Comparison of ENCODE assay signal across 8 cellular contexts in genomic region chr1:200737647-200738296, GRCh38. TPM values are rescaled to one million over a fixed set of nuclear protein-coding genes. Genes with fewer than 3 reads are reported as not detected.
DNase-seq lines count a peak whose midpoint lies in the region; ATAC-seq and TF ChIP-seq lines count a peak whose summit lies in the region.

No MANE protein-coding gene starts in this region.

- no peaks in the 10 kb centered on the region for H3K27me3 ChIP-seq in right atrium auricular region
- no peaks in the 10 kb centered on the region for H3K27me3 ChIP-seq in adrenal gland
- H3K27me3 ChIP-seq in vagina = no peaks in the 10 kb centered on the region

- 77 to 87% (median 85%) methylated on average over 8 of the region's 8 CpGs for WGBS in adrenal gland, 4 donors
- WGBS in mesodermal cell (ENCODE audit: insufficient coverage in 2 of 2), 2 experiments = 89 to 95% methylated on average over 4 to 5 of the region's 8 CpGs

- DNase-seq in right atrium auricular region (ENCODE audit: low spot score) (no peak), cardiac septum (ENCODE audit: low spot score) (no peak), adrenal gland (no peak), vagina (ENCODE audit: extremely low spot score in 2 of 2) (no peak), NCI-H187 treated with DMSO at 0.1 percent for 48 hours (lab: John Stamatoyannopoulos, UW) (no peak), hypothalamus (lab: John Stamatoyannopoulos, UW) (no peak)

- H3K36me3 ChIP-seq in right atrium auricular region (no peaks in the 10 kb centered on the region), adrenal gland (replicated peaks in 1 of 2) (no peaks in the 10 kb centered on the region), mesodermal cell (ENCODE audit: control insufficient read depth, insufficient read depth, low read length) (peaks cover 8% of the 10 kb centered on the region), vagina (no peaks in the 10 kb centered on the region)

- intact Hi-C loops in cardiac septum (cut with DNase I) (loop anchor here (5.0 kb wide), 3 partner anchors 40 to 115 kb away; partner anchors contain the start of gene KIF14), adrenal gland (cut with DNase I) (loop anchor here in 1 of 2 donors (2.0 to 10.0 kb wide), 2 partner anchors 67 to 113 kb away; partner anchors contain the start of gene KIF14), vagina (cut with DNase I) (loop anchor here (2.0 kb wide), 1 partner anchor 67 kb away; no protein-coding TSS in a partner anchor)

- H3K4me1 ChIP-seq in right atrium auricular region (peaks cover 0 to 28% of the 10 kb centered on the region in 2 donors), adrenal gland (replicated peaks in 1 of 2) (peaks cover 23 to 34% of the 10 kb centered on the region in 2 donors), mesodermal cell (ENCODE audit: control insufficient read depth, insufficient read depth, low read length, poor library complexity, severe bottlenecking) (peaks cover 11% of the 10 kb centered on the region), vagina (peaks cover 30% of the 10 kb centered on the region)

- no peaks in the 10 kb centered on the region for H3K9me3 ChIP-seq in right atrium auricular region
- H3K9me3 ChIP-seq in adrenal gland (replicated peaks in 1 of 3) = no peaks in the 10 kb centered on the region
- no peaks in the 10 kb centered on the region for H3K9me3 ChIP-seq in mesodermal cell (ENCODE audit: control insufficient read depth, low read length)
- no peaks in the 10 kb centered on the region for H3K9me3 ChIP-seq in vagina

- H3K4me3 ChIP-seq in right atrium auricular region (peak overlapping the region in 1 of 2 donors; percentile 96), adrenal gland (peak overlapping the region in 1 of 4 donors; percentile 95), mesodermal cell (ENCODE audit: extremely low read depth, insufficient read depth, low read length, poor library complexity, severe bottlenecking) (peak overlapping the region; percentile 25), vagina (peak overlapping the region in 1 of 2 donors; percentile 92)

- TF ChIP-seq POLR2A in adrenal gland (IDR thresholded peaks at IDR 0.05) = no peak
- TF ChIP-seq POLR2A in vagina (IDR thresholded peaks at IDR 0.05) = no peak

- no peak for TF ChIP-seq CTCF in right atrium auricular region (IDR thresholded peaks at IDR 0.05)
- TF ChIP-seq CTCF in adrenal gland (IDR thresholded peaks at IDR 0.05) = no peak
- no peak for TF ChIP-seq CTCF in vagina (IDR thresholded peaks at IDR 0.05)

- no peak for ATAC-seq in HG03108 (IDR thresholded peaks at IDR 0.05; ENCODE audit: unreplicated experiment)

- H3K27ac ChIP-seq in right atrium auricular region (peak overlapping the region; percentile 99 to 100), adrenal gland (peak overlapping the region; percentile 16 to 100 (median 93)), mesodermal cell (ENCODE audit: low read depth, low read length, severe bottlenecking) (peak overlapping the region; percentile 77), vagina (peak overlapping the region; percentile 98)

RNA-seq across cellular contexts. Expression of gene CAMSAP2, which starts 0.9 kb away (rescaled TPM):
- total RNA-seq in right atrium auricular region = 10 to 100 TPM; 34.6 to 36.4 TPM
- 37.9 TPM for total RNA-seq in cardiac septum
- 10 to 100 TPM; 22.3 to 62.6 (median 33.0) TPM for total RNA-seq in adrenal gland
- polyA plus RNA-seq in adrenal gland = 10 to 100 TPM; 22.6 to 35.6 (median 24.2) TPM
- 25.3 TPM for polyA plus RNA-seq in mesodermal cell (2013, experiment 1 of 2)
- 28.4 TPM for polyA plus RNA-seq in mesodermal cell (2013, experiment 2 of 2)
- 30.0 TPM for total RNA-seq in vagina
